ENCODE assay signal across 2 cellular contexts in genomic region chr3:184333700-184334099, GRCh38.
TF ChIP-seq lines count a peak whose summit lies in the region.

No MANE protein-coding gene starts in this region.

TF ChIP-seq in GM12891, 5 proteins besides CTCF, POLR2A, EP300 and RAD21:
- TF ChIP-seq POLR2AphosphoS5 (IDR thresholded peaks at IDR 0.05; ENCODE audit: low read depth, low read length) (peak; percentile 81), TAF1 (IDR thresholded peaks at IDR 0.05; ENCODE audit: low read depth, low read length) (no peak), PAX5 (IDR thresholded peaks at IDR 0.05; ENCODE audit: insufficient read depth, low read length, severe bottlenecking) (no peak)

TF ChIP-seq in endothelial cell of umbilical vein, 7 proteins besides CTCF, POLR2A, EP300 and RAD21:
- TF ChIP-seq FOS (IDR thresholded peaks at IDR 0.05; ENCODE audit: borderline replicate concordance, insufficient read depth, low read length) = no peak
- peak; percentile 25 for TF ChIP-seq POLR2AphosphoS5 (IDR thresholded peaks at IDR 0.05; ENCODE audit: insufficient read depth, low read depth, low read length)
